8 cellular contexts compared by ENCODE assay signal in the genomic region with DNA sequence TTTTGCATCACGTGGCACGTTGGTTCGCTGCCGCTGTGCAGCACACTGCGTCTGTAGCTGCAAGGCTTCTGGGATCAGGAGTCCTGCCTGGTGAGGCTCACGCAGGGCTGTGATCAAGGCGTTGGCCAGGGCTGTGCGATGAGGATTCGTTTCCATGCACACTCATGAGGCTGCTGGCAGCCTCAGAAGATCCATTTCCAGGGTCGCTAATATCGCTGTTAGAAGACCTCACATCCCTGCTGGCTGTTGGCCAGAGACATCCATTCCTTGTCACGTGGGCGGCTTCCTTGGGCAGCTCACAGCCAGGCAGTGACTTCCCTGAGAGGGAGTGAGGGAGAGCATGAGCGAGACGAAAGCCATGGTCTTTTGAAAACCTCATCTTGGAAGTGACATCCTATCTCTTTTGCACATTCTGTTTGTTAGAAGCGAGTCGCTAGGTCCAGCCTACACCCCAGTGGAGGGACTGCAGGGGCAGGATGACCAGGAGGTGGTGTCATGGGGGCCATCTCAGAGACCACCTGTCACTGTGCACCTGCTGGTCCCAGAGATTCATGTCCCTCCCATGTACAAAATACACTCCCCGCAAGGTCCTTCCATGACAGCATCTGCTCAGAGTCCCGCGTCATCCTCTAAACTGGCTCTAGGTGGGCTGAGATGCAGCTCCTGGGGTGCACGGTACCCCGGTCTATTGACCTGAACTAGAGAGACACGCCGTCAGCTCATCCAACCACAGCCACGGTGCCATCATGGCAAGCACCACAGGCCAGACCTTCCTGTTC. TPM values are rescaled to one million over a fixed set of nuclear protein-coding genes. Genes with fewer than 3 reads are reported as not detected.
DNase-seq lines count a peak whose midpoint lies in the region; ATAC-seq and TF ChIP-seq lines count a peak whose summit lies in the region.

No MANE protein-coding gene starts in this region.

- no peaks in the 10 kb centered on the region for H3K36me3 Mint-ChIP-seq in WTC11

- H3K4me3 Mint-ChIP-seq in WTC11 = no peak overlapping the region

- ATAC-seq in WTC11 (no peak), HG02759 (IDR thresholded peaks at IDR 0.05; ENCODE audit: unreplicated experiment) (no peak)

- no peaks in the 10 kb centered on the region for H3K27me3 Mint-ChIP-seq in WTC11 (ENCODE audit: low read depth)

- H3K27ac Mint-ChIP-seq in WTC11 = peak overlapping the region; percentile 62; the same call in 1 of the 2 replicates

- intact Hi-C loops in cardiac septum (cut with DNase I) = no loop called here

- CTCF ChIA-PET in HEK293T (lab: Yijun Ruan, JAX) = interaction anchor here (1.3 kb wide), 1 partner anchor 14 kb away, joined by 4 read pairs; no protein-coding TSS in a partner anchor
- CTCF ChIA-PET in WTC11 (lab: Charles Lee) = interaction anchor here (1.8 to 8.1 kb wide), 2 partner anchors 13 to 19 kb away, joined by 6 to 85 read pairs; no protein-coding TSS in a partner anchor

- no peak for TF ChIP-seq CTCF in WTC11 (IDR thresholded peaks at IDR 0.05)

- DNase-seq in HEK293T (ENCODE audit: extremely low spot score) = peak; percentile 39
- peak; percentile 3 for DNase-seq in WTC11 (ENCODE audit: low spot score)
- DNase-seq in cardiac septum (ENCODE audit: low spot score) = peak; percentile 63
- peak; percentile 25 for DNase-seq in renal cortical epithelial cell (ENCODE audit: low read depth)
- no peak for DNase-seq in cortex of kidney (lab: John Stamatoyannopoulos, UW)
- DNase-seq in DMS153 treated with DMSO at 0.1 percent for 48 hours (lab: John Stamatoyannopoulos, UW; ENCODE audit: unreplicated experiment) = no peak
- no peak for DNase-seq in cerebellar nuclear complex (lab: John Stamatoyannopoulos, UW)

- H3K4me1 Mint-ChIP-seq in WTC11 = peaks cover 54% of the 10 kb centered on the region

- POLR2A ChIA-PET in HEK293T (lab: Yijun Ruan, JAX) (interaction anchor here (1.3 kb wide), 1 partner anchor 14 kb away, joined by 6 read pairs; no protein-coding TSS in a partner anchor), WTC11 (lab: Charles Lee) (no interaction called here)

- H3K9me3 Mint-ChIP-seq in WTC11 = no peaks in the 10 kb centered on the region

TF ChIP-seq in HEK293T, 16 proteins besides CTCF, POLR2A, EP300 and RAD21:
- no peak for TF ChIP-seq LEF1 (IDR thresholded peaks at IDR 0.05; ENCODE audit: borderline replicate concordance)
- TF ChIP-seq BHLHE40 (IDR thresholded peaks at IDR 0.05; ENCODE audit: borderline replicate concordance) = no peak
- no peak for TF ChIP-seq ELF4 (IDR thresholded peaks at IDR 0.05)
- no peak for TF ChIP-seq L3MBTL2 (conservative IDR thresholded peaks at IDR 0.05)
- TF ChIP-seq HDGF (IDR thresholded peaks at IDR 0.05; ENCODE audit: borderline replicate concordance) = no peak
- no peak for TF ChIP-seq NFRKB (IDR thresholded peaks at IDR 0.05)
TF ChIP-seq in HEK293T: peak in this region for 0.

TF ChIP-seq in WTC11, 78 proteins besides CTCF, POLR2A, EP300 and RAD21 (continues in another document):
- no peak for TF ChIP-seq CREB1 (CRISPR knock-in tag; IDR thresholded peaks at IDR 0.05)
- TF ChIP-seq ZNF232 (CRISPR knock-in tag; IDR thresholded peaks at IDR 0.05) = no peak
- TF ChIP-seq SMAD3 (CRISPR knock-in tag; IDR thresholded peaks at IDR 0.05; ENCODE audit: borderline replicate concordance) = no peak
- TF ChIP-seq KAT7 (CRISPR knock-in tag; IDR thresholded peaks at IDR 0.05; ENCODE audit: borderline replicate concordance) = no peak
- no peak for TF ChIP-seq RORB (CRISPR knock-in tag; IDR thresholded peaks at IDR 0.05)
- no peak for TF ChIP-seq ZNF138 (CRISPR knock-in tag; conservative IDR thresholded peaks at IDR 0.05)
- no peak for TF ChIP-seq CBFB (CRISPR knock-in tag; IDR thresholded peaks at IDR 0.05; ENCODE audit: low read depth)
- TF ChIP-seq, protein P1, sequence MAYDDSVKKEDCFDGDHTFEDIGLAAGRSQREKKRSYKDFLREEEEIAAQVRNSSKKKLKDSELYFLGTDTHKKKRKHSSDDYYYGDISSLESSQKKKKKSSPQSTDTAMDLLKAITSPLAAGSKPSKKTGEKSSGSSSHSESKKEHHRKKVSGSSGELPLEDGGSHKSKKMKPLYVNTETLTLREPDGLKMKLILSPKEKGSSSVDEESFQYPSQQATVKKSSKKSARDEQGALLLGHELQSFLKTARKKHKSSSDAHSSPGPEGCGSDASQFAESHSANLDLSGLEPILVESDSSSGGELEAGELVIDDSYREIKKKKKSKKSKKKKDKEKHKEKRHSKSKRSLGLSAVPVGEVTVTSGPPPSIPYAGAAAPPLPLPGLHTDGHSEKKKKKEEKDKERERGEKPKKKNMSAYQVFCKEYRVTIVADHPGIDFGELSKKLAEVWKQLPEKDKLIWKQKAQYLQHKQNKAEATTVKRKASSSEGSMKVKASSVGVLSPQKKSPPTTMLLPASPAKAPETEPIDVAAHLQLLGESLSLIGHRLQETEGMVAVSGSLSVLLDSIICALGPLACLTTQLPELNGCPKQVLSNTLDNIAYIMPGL (CRISPR knock-in tag; IDR thresholded peaks at IDR 0.05) = no peak
- TF ChIP-seq, protein P2, sequence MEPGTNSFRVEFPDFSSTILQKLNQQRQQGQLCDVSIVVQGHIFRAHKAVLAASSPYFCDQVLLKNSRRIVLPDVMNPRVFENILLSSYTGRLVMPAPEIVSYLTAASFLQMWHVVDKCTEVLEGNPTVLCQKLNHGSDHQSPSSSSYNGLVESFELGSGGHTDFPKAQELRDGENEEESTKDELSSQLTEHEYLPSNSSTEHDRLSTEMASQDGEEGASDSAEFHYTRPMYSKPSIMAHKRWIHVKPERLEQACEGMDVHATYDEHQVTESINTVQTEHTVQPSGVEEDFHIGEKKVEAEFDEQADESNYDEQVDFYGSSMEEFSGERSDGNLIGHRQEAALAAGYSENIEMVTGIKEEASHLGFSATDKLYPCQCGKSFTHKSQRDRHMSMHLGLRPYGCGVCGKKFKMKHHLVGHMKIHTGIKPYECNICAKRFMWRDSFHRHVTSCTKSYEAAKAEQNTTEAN (CRISPR knock-in tag; IDR thresholded peaks at IDR 0.05) = no peak
- TF ChIP-seq, protein P3, sequence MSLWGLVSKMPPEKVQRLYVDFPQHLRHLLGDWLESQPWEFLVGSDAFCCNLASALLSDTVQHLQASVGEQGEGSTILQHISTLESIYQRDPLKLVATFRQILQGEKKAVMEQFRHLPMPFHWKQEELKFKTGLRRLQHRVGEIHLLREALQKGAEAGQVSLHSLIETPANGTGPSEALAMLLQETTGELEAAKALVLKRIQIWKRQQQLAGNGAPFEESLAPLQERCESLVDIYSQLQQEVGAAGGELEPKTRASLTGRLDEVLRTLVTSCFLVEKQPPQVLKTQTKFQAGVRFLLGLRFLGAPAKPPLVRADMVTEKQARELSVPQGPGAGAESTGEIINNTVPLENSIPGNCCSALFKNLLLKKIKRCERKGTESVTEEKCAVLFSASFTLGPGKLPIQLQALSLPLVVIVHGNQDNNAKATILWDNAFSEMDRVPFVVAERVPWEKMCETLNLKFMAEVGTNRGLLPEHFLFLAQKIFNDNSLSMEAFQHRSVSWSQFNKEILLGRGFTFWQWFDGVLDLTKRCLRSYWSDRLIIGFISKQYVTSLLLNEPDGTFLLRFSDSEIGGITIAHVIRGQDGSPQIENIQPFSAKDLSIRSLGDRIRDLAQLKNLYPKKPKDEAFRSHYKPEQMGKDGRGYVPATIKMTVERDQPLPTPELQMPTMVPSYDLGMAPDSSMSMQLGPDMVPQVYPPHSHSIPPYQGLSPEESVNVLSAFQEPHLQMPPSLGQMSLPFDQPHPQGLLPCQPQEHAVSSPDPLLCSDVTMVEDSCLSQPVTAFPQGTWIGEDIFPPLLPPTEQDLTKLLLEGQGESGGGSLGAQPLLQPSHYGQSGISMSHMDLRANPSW (CRISPR knock-in tag; conservative IDR thresholded peaks at IDR 0.05; ENCODE audit: low read depth) = no peak
- TF ChIP-seq, protein P4, sequence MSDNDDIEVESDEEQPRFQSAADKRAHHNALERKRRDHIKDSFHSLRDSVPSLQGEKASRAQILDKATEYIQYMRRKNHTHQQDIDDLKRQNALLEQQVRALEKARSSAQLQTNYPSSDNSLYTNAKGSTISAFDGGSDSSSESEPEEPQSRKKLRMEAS (CRISPR knock-in tag; IDR thresholded peaks at IDR 0.05) = no peak
- TF ChIP-seq, protein P5, sequence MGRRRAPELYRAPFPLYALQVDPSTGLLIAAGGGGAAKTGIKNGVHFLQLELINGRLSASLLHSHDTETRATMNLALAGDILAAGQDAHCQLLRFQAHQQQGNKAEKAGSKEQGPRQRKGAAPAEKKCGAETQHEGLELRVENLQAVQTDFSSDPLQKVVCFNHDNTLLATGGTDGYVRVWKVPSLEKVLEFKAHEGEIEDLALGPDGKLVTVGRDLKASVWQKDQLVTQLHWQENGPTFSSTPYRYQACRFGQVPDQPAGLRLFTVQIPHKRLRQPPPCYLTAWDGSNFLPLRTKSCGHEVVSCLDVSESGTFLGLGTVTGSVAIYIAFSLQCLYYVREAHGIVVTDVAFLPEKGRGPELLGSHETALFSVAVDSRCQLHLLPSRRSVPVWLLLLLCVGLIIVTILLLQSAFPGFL (CRISPR knock-in tag; IDR thresholded peaks at IDR 0.05; ENCODE audit: borderline replicate concordance) = no peak
- no peak for TF ChIP-seq ZNF121 (CRISPR knock-in tag; IDR thresholded peaks at IDR 0.05)
- TF ChIP-seq GTF2I (CRISPR knock-in tag; conservative IDR thresholded peaks at IDR 0.05) = no peak
- TF ChIP-seq, protein P6, sequence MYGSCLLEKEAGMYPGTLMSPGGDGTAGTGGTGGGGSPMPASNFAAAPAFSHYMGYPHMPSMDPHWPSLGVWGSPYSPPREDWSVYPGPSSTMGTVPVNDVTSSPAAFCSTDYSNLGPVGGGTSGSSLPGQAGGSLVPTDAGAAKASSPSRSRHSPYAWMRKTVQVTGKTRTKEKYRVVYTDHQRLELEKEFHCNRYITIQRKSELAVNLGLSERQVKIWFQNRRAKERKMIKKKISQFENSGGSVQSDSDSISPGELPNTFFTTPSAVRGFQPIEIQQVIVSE (CRISPR knock-in tag; IDR thresholded peaks at IDR 0.05; ENCODE audit: borderline replicate concordance) = no peak
- TF ChIP-seq RELA (CRISPR knock-in tag; IDR thresholded peaks at IDR 0.05; ENCODE audit: borderline replicate concordance) = no peak

RNA-seq across cellular contexts. Expression of a gene that starts 12.2 kb away (rescaled TPM):
- 21.0 to 24.7 TPM (median 24.2 TPM) in 3 replicates for total RNA-seq in WTC11 (2021)
- 19.1 TPM for total RNA-seq in cardiac septum
- 24.7 and 27.4 TPM in 2 replicates for total RNA-seq in renal cortical epithelial cell

RNA-seq across cellular contexts. Expression of a gene that starts 56.1 kb away (rescaled TPM):
- total RNA-seq in WTC11 (2021) (0.98 to 1.1 TPM (median 0.99 TPM) in 3 replicates), cardiac septum (1.1 TPM), renal cortical epithelial cell (0.17 and 0.99 TPM in 2 replicates)

Comparison
In these comparisons a context has a peak if more than half of its experiments do, and no peak if none do; other contexts are left out.
1. DNase-seq: peak in HEK293T (single experiment), WTC11 (single experiment), cardiac septum (single experiment) and renal cortical epithelial cell (single experiment); none in cortex of kidney (single experiment), DMS153 treated with DMSO at 0.1 percent for 48 hours (single experiment) and cerebellar nuclear complex (0 of 2).